In the genomic region with DNA sequence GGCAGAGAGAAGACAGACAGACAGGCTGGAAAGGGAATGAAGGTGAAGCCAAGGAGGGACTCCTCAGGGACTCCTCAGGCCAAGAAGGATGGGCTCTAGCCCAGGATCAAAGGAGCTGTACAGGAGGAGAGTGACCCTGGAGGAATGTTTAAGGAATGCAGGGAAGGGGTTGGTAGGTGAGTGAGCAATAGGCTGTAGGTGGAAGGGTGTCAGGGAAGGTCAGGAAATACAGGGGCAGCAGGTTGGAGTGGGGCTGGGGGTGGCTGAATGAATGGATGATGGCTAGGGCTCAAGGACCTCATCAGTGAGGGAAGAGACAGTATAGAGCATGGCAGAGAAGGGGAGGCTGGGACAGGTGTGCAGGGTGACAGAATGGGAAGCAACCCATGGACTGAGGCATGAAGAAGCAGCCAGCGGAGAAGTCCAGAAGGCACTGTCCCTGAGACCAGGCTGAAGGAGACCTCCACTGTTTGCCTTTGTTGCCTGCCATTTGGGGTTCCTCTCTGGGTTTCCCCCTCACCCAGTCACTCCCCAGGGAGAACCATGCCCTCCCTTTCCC, we compare ENCODE assay signal across 13 cellular contexts. TPM values are rescaled to one million over a fixed set of nuclear protein-coding genes. Genes with fewer than 3 reads are reported as not detected.
DNase-seq lines count a peak whose midpoint lies in the region; TF ChIP-seq lines count a peak whose summit lies in the region.
"Had no signal": no experiment of that assay in that cellular context is flagged by ENCODE, and none has a peak within 500 bp of the region (broad histone marks: within the 10 kb centered on the region; RNA-seq: fewer than 3 reads in every experiment).

No MANE protein-coding gene starts in this region.

- no peak overlapping the region for H3K4me3 ChIP-seq in CD8-positive, alpha-beta memory T cell (ENCODE audit: low read length)
- H3K4me3 ChIP-seq: SJSA1 had no signal

- no peak overlapping the region for H3K27ac ChIP-seq in CD8-positive, alpha-beta memory T cell (ENCODE audit: low read depth, low read length)
- H3K27ac ChIP-seq: KMS-11, SJSA1 had no signal

- TF ChIP-seq CTCF in endothelial cell (IDR thresholded peaks at IDR 0.05; ENCODE audit: unreplicated experiment) (no peak), neural crest cell (conservative IDR thresholded peaks at IDR 0.05) (no peak)

- H3K9me3 ChIP-seq in CD8-positive, alpha-beta memory T cell (ENCODE audit: low read length): no peaks in the 10 kb centered on the region
- H3K9me3 ChIP-seq: SJSA1 had no signal

- POLR2A ChIA-PET in CD8-positive, alpha-beta memory T cell (lab: Charles Lee): no interaction called here

- DNase-seq in CD8-positive, alpha-beta memory T cell: no peak
- DNase-seq in endothelial cell (ENCODE audit: low spot score) (no peak), neural crest cell (ENCODE audit: low read depth, low spot score) (no peak), NCI-H2029 treated with DMSO at 0.1 percent for 48 hours (lab: John Stamatoyannopoulos, UW) (no peak), nucleus accumbens (lab: John Stamatoyannopoulos, UW) (no peak), AG08396 (ENCODE audit: low spot score) (no peak)
- DNase-seq in stimulated activated naive CD4-positive, alpha-beta T cell (lab: John Stamatoyannopoulos, UW): no peak
- DNase-seq: DMS153, foreskin melanocyte, NCI-H226 had no signal

- no peaks in the 10 kb centered on the region for H3K27me3 ChIP-seq in CD8-positive, alpha-beta memory T cell (ENCODE audit: insufficient read depth, low read length, poor library complexity, severe bottlenecking)
- H3K27me3 ChIP-seq: SJSA1 had no signal

- H3K27ac Mint-ChIP-seq in CD8-positive, alpha-beta memory T cell: peak overlapping the region in 7 of 8 donors; percentile 85 to 95 (median 88)
- peak overlapping the region in 2 of 3 donors; percentile 66 to 73 for H3K27ac Mint-ChIP-seq in IgD-negative memory B cell
- peak overlapping the region; percentile 59 for H3K27ac Mint-ChIP-seq in endothelial cell (ENCODE audit: unreplicated experiment)
- peak overlapping the region; percentile 57 for H3K27ac Mint-ChIP-seq in neural crest cell (ENCODE audit: unreplicated experiment)

- peaks cover 0 to 4% of the 10 kb centered on the region in 2 donors for H3K27me3 Mint-ChIP-seq in CD8-positive, alpha-beta memory T cell
- no peaks in the 10 kb centered on the region for H3K27me3 Mint-ChIP-seq in IgD-negative memory B cell
- peaks cover 12% of the 10 kb centered on the region for H3K27me3 Mint-ChIP-seq in endothelial cell (ENCODE audit: unreplicated experiment)
- H3K27me3 Mint-ChIP-seq in neural crest cell (ENCODE audit: low read depth): no peaks in the 10 kb centered on the region

- peaks cover 50% of the 10 kb centered on the region for H3K4me1 ChIP-seq in CD8-positive, alpha-beta memory T cell (ENCODE audit: insufficient read depth, low read length)

- peak overlapping the region in 6 of 7 donors; percentile 45 to 77 (median 72) for H3K4me3 Mint-ChIP-seq in CD8-positive, alpha-beta memory T cell
- H3K4me3 Mint-ChIP-seq in IgD-negative memory B cell (peak overlapping the region; percentile 62 to 93 (median 77)), endothelial cell (ENCODE audit: unreplicated experiment) (peak overlapping the region; percentile 61), neural crest cell (peak overlapping the region; percentile 95)

- CTCF ChIA-PET in CD8-positive, alpha-beta memory T cell (lab: Charles Lee): no interaction called here

- H3K36me3 Mint-ChIP-seq in CD8-positive, alpha-beta memory T cell: peaks cover 3 to 44% (median 7%) of the 10 kb centered on the region in 3 donors
- H3K36me3 Mint-ChIP-seq in IgD-negative memory B cell (peaks cover 8% of the 10 kb centered on the region), endothelial cell (ENCODE audit: low read depth, unreplicated experiment) (peaks cover 31% of the 10 kb centered on the region), neural crest cell (ENCODE audit: low read depth) (peaks cover 8% of the 10 kb centered on the region)

- H3K36me3 ChIP-seq in CD8-positive, alpha-beta memory T cell (ENCODE audit: insufficient read depth, low read length): peaks cover 7% of the 10 kb centered on the region

- H3K4me1 Mint-ChIP-seq in CD8-positive, alpha-beta memory T cell: peaks cover 49 to 56% (median 52%) of the 10 kb centered on the region in 3 donors
- peaks cover 29 to 48% (median 42%) of the 10 kb centered on the region in 3 donors for H3K4me1 Mint-ChIP-seq in IgD-negative memory B cell
- H3K4me1 Mint-ChIP-seq in endothelial cell (ENCODE audit: unreplicated experiment): peaks cover 58% of the 10 kb centered on the region
- H3K4me1 Mint-ChIP-seq in neural crest cell: peaks cover 55% of the 10 kb centered on the region

- no peaks in the 10 kb centered on the region for H3K9me3 Mint-ChIP-seq in CD8-positive, alpha-beta memory T cell
- H3K9me3 Mint-ChIP-seq in IgD-negative memory B cell: no peaks in the 10 kb centered on the region
- H3K9me3 Mint-ChIP-seq in endothelial cell (ENCODE audit: unreplicated experiment): no peaks in the 10 kb centered on the region
- no peaks in the 10 kb centered on the region for H3K9me3 Mint-ChIP-seq in neural crest cell

RNA-seq across cellular contexts. Expression of a gene that starts 13.2 kb away (rescaled TPM):
- 10 to 100 TPM; 22.6 to 24.9 TPM for total RNA-seq in CD8-positive, alpha-beta memory T cell
- 1.0 TPM for polyA plus RNA-seq in CD8-positive, alpha-beta memory T cell
- 0.54 TPM for polyA plus RNA-seq in IgD-negative memory B cell
- total RNA-seq in endothelial cell (ENCODE audit: unreplicated experiment) (48.6 TPM), neural crest cell (72.4 and 73.5 TPM in 2 replicates)

RNA-seq across cellular contexts. Expression of a gene that starts 15.2 kb away (rescaled TPM):
- 100 to 1,000 TPM; 149 to 164 TPM for total RNA-seq in CD8-positive, alpha-beta memory T cell
- 451 TPM for polyA plus RNA-seq in CD8-positive, alpha-beta memory T cell
- 449 TPM for polyA plus RNA-seq in IgD-negative memory B cell
- total RNA-seq in endothelial cell (ENCODE audit: unreplicated experiment) (163 TPM), neural crest cell (319 and 326 TPM in 2 replicates)

RNA-seq across cellular contexts. Expression of a gene that starts 21.3 kb away (rescaled TPM):
- 10 to 100 TPM; 16.4 to 16.5 TPM for total RNA-seq in CD8-positive, alpha-beta memory T cell
- 9.1 TPM for polyA plus RNA-seq in CD8-positive, alpha-beta memory T cell
- 9.0 TPM for polyA plus RNA-seq in IgD-negative memory B cell
- 18.7 TPM for total RNA-seq in endothelial cell (ENCODE audit: unreplicated experiment)
- 18.4 and 21.1 TPM in 2 replicates for total RNA-seq in neural crest cell

RNA-seq across cellular contexts. Expression of a gene that starts 22.3 kb away (rescaled TPM):
- total RNA-seq in CD8-positive, alpha-beta memory T cell: 10 to 100 TPM; 38.5 to 43.3 TPM
- polyA plus RNA-seq in CD8-positive, alpha-beta memory T cell: 76.5 TPM
- 77.0 TPM for polyA plus RNA-seq in IgD-negative memory B cell
- 60.0 TPM for total RNA-seq in endothelial cell (ENCODE audit: unreplicated experiment)
- total RNA-seq in neural crest cell: 63.5 and 70.5 TPM in 2 replicates

RNA-seq across cellular contexts. Expression of a gene that starts 41.5 kb away (rescaled TPM):
- 10 to 100 TPM; 51.6 to 52.7 TPM for total RNA-seq in CD8-positive, alpha-beta memory T cell
- polyA plus RNA-seq in CD8-positive, alpha-beta memory T cell: 0.39 TPM
- 0.23 TPM for polyA plus RNA-seq in IgD-negative memory B cell
- total RNA-seq in endothelial cell (ENCODE audit: unreplicated experiment) (19.0 TPM), neural crest cell (123 and 124 TPM in 2 replicates)
